Comparison of ENCODE assay signal across 9 cellular contexts in genomic region chr10:69004821-69005220, GRCh38. TPM values are rescaled to one million over a fixed set of nuclear protein-coding genes. Genes with fewer than 3 reads are reported as not detected.
DNase-seq lines count a peak whose midpoint lies in the region; ATAC-seq and TF ChIP-seq lines count a peak whose summit lies in the region.
"Had no signal": no experiment of that assay in that cellular context is flagged by ENCODE, and none has a peak within 500 bp of the region (broad histone marks: within the 10 kb centered on the region; RNA-seq: fewer than 3 reads in every experiment).

No MANE protein-coding gene starts in this region.

- H3K56ac ChIP-seq in mesendoderm (ENCODE audit: low read length): no peak overlapping the region

- intact Hi-C loops in posterior vena cava (cut with DNase I): loop anchor here in 1 of 2 donors (10.0 kb wide), 1 partner anchor 90 kb away; no protein-coding TSS in a partner anchor

- H3K18ac ChIP-seq in mesendoderm (ENCODE audit: low read length): no peak overlapping the region

- no peaks in the 10 kb centered on the region for H3K27me3 Mint-ChIP-seq in activated naive CD4-positive, alpha-beta T cell treated with anti-CD3 and anti-CD28 coated beads, Interleukin-2, amount 10 ng/mL, durations not matched to agents 7 days and 5 days

- peak; percentile 39 for DNase-seq in DMS53 (lab: John Stamatoyannopoulos, UW)
- no peak for DNase-seq in DMS53 treated with DMSO at 0.1 percent for 48 hours (lab: John Stamatoyannopoulos, UW; ENCODE audit: unreplicated experiment)
- DNase-seq in NCI-H226: peak; percentile 10
- peak; percentile 82 for DNase-seq in choroid plexus epithelial cell (ENCODE audit: low read depth)
- DNase-seq in mesendoderm: peak; percentile 31
- DNase-seq in posterior vena cava (ENCODE audit: low spot score): no peak
- DNase-seq in activated naive CD4-positive, alpha-beta T cell treated with anti-CD3 and anti-CD28 coated beads, Interleukin-2, amount 10 ng/mL, durations not matched to agents 7 days and 5 days: no peak

- no peak overlapping the region for H3K4me3 Mint-ChIP-seq in activated naive CD4-positive, alpha-beta T cell treated with anti-CD3 and anti-CD28 coated beads, Interleukin-2, amount 10 ng/mL, durations not matched to agents 7 days and 5 days

- H3K4me3 ChIP-seq in choroid plexus epithelial cell (ENCODE audit: low read depth, low read length) (no peak overlapping the region), mesendoderm (ENCODE audit: low read length) (no peak overlapping the region)
- H3K4me3 ChIP-seq: BLaER1 treated with 17β-estradiol and CSF1 and Interleukin-3, amounts not matched to agents 10 nM and 100 nM had no signal

- no peaks in the 10 kb centered on the region for H3K27me3 ChIP-seq in mesendoderm (ENCODE audit: insufficient read depth, low read length, poor library complexity)
- H3K27me3 ChIP-seq: BLaER1 treated with 17β-estradiol and CSF1 and Interleukin-3, amounts not matched to agents 10 nM and 100 nM had no signal

- H3K4me2 ChIP-seq in mesendoderm (ENCODE audit: low read length): no peak overlapping the region

- no CpG with 5 or more reads among the region's 1 CpG for WGBS in mesendoderm (ENCODE audit: extremely low coverage, insufficient coverage, low lambda C conversion rate)

- H3K27ac Mint-ChIP-seq in activated naive CD4-positive, alpha-beta T cell treated with anti-CD3 and anti-CD28 coated beads, Interleukin-2, amount 10 ng/mL, durations not matched to agents 7 days and 5 days: no peak overlapping the region

- no peaks in the 10 kb centered on the region for H3K4me1 ChIP-seq in mesendoderm (ENCODE audit: control insufficient read depth, low read depth, low read length)

- ATAC-seq in HG03097 (IDR thresholded peaks at IDR 0.05; ENCODE audit: low FRiP score, unreplicated experiment): no peak

- no peak overlapping the region for H2BK120ac ChIP-seq in mesendoderm (ENCODE audit: low read depth, low read length)

- no peak overlapping the region for H4K5ac ChIP-seq in mesendoderm (ENCODE audit: low read length)

- H3K4ac ChIP-seq in mesendoderm (ENCODE audit: low read depth, low read length): no peak overlapping the region

- no peak overlapping the region for H4K8ac ChIP-seq in mesendoderm (ENCODE audit: low read depth, low read length)

- no peak overlapping the region for H3K9ac ChIP-seq in mesendoderm (ENCODE audit: low read length)

- H3K23ac ChIP-seq in mesendoderm (ENCODE audit: low read length): no peak overlapping the region

- H3K79me1 ChIP-seq in mesendoderm (ENCODE audit: low read length): no peaks in the 10 kb centered on the region

- H3K36me3 ChIP-seq in mesendoderm (ENCODE audit: control insufficient read depth, insufficient read depth, low read length): no peaks in the 10 kb centered on the region

- H2BK15ac ChIP-seq in mesendoderm (replicated peaks; ENCODE audit: low read depth): no peak overlapping the region

- H2AK5ac ChIP-seq in mesendoderm (ENCODE audit: low read length): no peak overlapping the region

- peak; percentile 60 for TF ChIP-seq CTCF in choroid plexus epithelial cell (conservative IDR thresholded peaks at IDR 0.05; ENCODE audit: low read depth, low read length)

- no peaks in the 10 kb centered on the region for H3K79me2 ChIP-seq in mesendoderm (ENCODE audit: control insufficient read depth, insufficient read depth, low read length)

- peaks cover 8% of the 10 kb centered on the region for H3K36me3 Mint-ChIP-seq in activated naive CD4-positive, alpha-beta T cell treated with anti-CD3 and anti-CD28 coated beads, Interleukin-2, amount 10 ng/mL, durations not matched to agents 7 days and 5 days

- H3K9me3 Mint-ChIP-seq in activated naive CD4-positive, alpha-beta T cell treated with anti-CD3 and anti-CD28 coated beads, Interleukin-2, amount 10 ng/mL, durations not matched to agents 7 days and 5 days: no peaks in the 10 kb centered on the region

- peaks cover 4% of the 10 kb centered on the region for H3K4me1 Mint-ChIP-seq in activated naive CD4-positive, alpha-beta T cell treated with anti-CD3 and anti-CD28 coated beads, Interleukin-2, amount 10 ng/mL, durations not matched to agents 7 days and 5 days

- H3K27ac ChIP-seq in mesendoderm (ENCODE audit: low read depth, low read length): no peak overlapping the region

- H2BK5ac ChIP-seq in mesendoderm (ENCODE audit: low read length): no peak overlapping the region

- CTCF ChIA-PET in activated naive CD4-positive, alpha-beta T cell treated with anti-CD3 and anti-CD28 coated beads, Interleukin-2, amount 10 ng/mL, durations not matched to agents 7 days and 5 days (lab: Charles Lee): interaction anchor here (0.6 to 7.8 kb wide), 18 partner anchors 11 to 385 kb away, joined by 3 to 142 read pairs (median 4); no protein-coding TSS in a partner anchor

RNA-seq across cellular contexts. Expression of gene KIFBP, which starts 16.2 kb away (rescaled TPM):
- polyA plus RNA-seq in mesendoderm (2013, experiment 1 of 2): 32.5 TPM
- polyA plus RNA-seq in mesendoderm (2013, experiment 2 of 2): 33.2 TPM
- total RNA-seq in posterior vena cava: 10 to 100 TPM; 23.8 to 26.3 TPM

RNA-seq across cellular contexts. Expression of gene DDX21, which starts 48.9 kb away (rescaled TPM):
- polyA plus RNA-seq in mesendoderm (2013, experiment 1 of 2): 313 TPM
- 313 TPM for polyA plus RNA-seq in mesendoderm (2013, experiment 2 of 2)
- total RNA-seq in posterior vena cava: 10 to 100 TPM; 37.4 to 55.7 TPM

Comparison
In these comparisons a context has a peak if more than half of its experiments do, and no peak if none do; other contexts are left out.
1. DNase-seq: peak in DMS53 (single experiment), NCI-H226 (single experiment), choroid plexus epithelial cell (single experiment) and mesendoderm (single experiment); none in DMS53 treated with DMSO at 0.1 percent for 48 hours (single experiment), posterior vena cava (single experiment) and activated naive CD4-positive, alpha-beta T cell treated with anti-CD3 and anti-CD28 coated beads, Interleukin-2, amount 10 ng/mL, durations not matched to agents 7 days and 5 days (single experiment).